ENCODE assay signal across 12 cellular contexts in genomic region chr7:42910306-42910705, GRCh38. TPM values are rescaled to one million over a fixed set of nuclear protein-coding genes. Genes with fewer than 3 reads are reported as not detected.
DNase-seq lines count a peak whose midpoint lies in the region; ATAC-seq and TF ChIP-seq lines count a peak whose summit lies in the region.
"Had no signal": no experiment of that assay in that cellular context is flagged by ENCODE, and none has a peak within 500 bp of the region (broad histone marks: within the 10 kb centered on the region; RNA-seq: fewer than 3 reads in every experiment).

No MANE protein-coding gene starts in this region.

- intact Hi-C loops in activated B cell treated with CpG ODN at 0.5 μM for 24 hours (cut with micrococcal nuclease) = no loop called here
- intact Hi-C loops in esophagus muscularis mucosa (cut with DNase I) = no loop called here

- no peaks in the 10 kb centered on the region for H3K27me3 ChIP-seq in smooth muscle cell (ENCODE audit: low read depth)
- no peaks in the 10 kb centered on the region for H3K27me3 ChIP-seq in esophagus muscularis mucosa
- H3K27me3 ChIP-seq: foreskin keratinocyte, tibial artery had no signal

- POLR2A ChIA-PET in activated B cell treated with CpG ODN at 0.5 μM for 24 hours (lab: Charles Lee) = interaction anchor here (1.3 to 1.4 kb wide), 2 partner anchors 9 to 22 kb away, joined by 3 to 8 read pairs; partner anchors contain the start of genes MRPL32 and PSMA2

- peaks cover 29% of the 10 kb centered on the region for H3K36me3 Mint-ChIP-seq in activated naive CD4-positive, alpha-beta T cell treated with anti-CD3 and anti-CD28 coated beads, Interleukin-2, amount 10 ng/mL, durations not matched to agents 7 days and 5 days
- peaks cover 9% of the 10 kb centered on the region for H3K36me3 Mint-ChIP-seq in activated B cell treated with CpG ODN at 0.5 μM for 24 hours (ENCODE audit: low read depth)

- no peaks in the 10 kb centered on the region for H3K9me3 Mint-ChIP-seq in activated naive CD4-positive, alpha-beta T cell treated with anti-CD3 and anti-CD28 coated beads, Interleukin-2, amount 10 ng/mL, durations not matched to agents 7 days and 5 days
- no peaks in the 10 kb centered on the region for H3K9me3 Mint-ChIP-seq in activated B cell treated with CpG ODN at 0.5 μM for 24 hours

- H3K27ac Mint-ChIP-seq in activated naive CD4-positive, alpha-beta T cell treated with anti-CD3 and anti-CD28 coated beads, Interleukin-2, amount 10 ng/mL, durations not matched to agents 7 days and 5 days = peak overlapping the region; percentile 43
- H3K27ac Mint-ChIP-seq in activated B cell treated with CpG ODN at 0.5 μM for 24 hours = no peak overlapping the region

- H3K4me2 ChIP-seq in smooth muscle cell = peak overlapping the region; percentile 91

- no peak for TF ChIP-seq POLR2A in esophagus muscularis mucosa (IDR thresholded peaks at IDR 0.05; ENCODE audit: low read depth)

- ATAC-seq in activated B cell treated with CpG ODN at 0.5 μM for 24 hours (ENCODE audit: low read depth) = no peak
- ATAC-seq: foreskin keratinocyte, left lobe of liver had no signal

- H3K4me3 ChIP-seq in smooth muscle cell (no peak overlapping the region), esophagus muscularis mucosa (no peak overlapping the region)

- H2AFZ ChIP-seq in smooth muscle cell (ENCODE audit: low read depth) = no peak overlapping the region

- H3K9me3 ChIP-seq in smooth muscle cell (replicated peaks; ENCODE audit: low read depth) (no peaks in the 10 kb centered on the region), esophagus muscularis mucosa (no peaks in the 10 kb centered on the region)
- H3K9me3 ChIP-seq: tibial artery had no signal

- H3F3A ChIP-seq in smooth muscle cell (ENCODE audit: low read depth) = peaks cover 11% of the 10 kb centered on the region

- H3K4me1 Mint-ChIP-seq in activated naive CD4-positive, alpha-beta T cell treated with anti-CD3 and anti-CD28 coated beads, Interleukin-2, amount 10 ng/mL, durations not matched to agents 7 days and 5 days = peaks cover 50% of the 10 kb centered on the region
- H3K4me1 Mint-ChIP-seq in activated B cell treated with CpG ODN at 0.5 μM for 24 hours = peaks cover 39% of the 10 kb centered on the region

- H3K4me3 Mint-ChIP-seq in activated naive CD4-positive, alpha-beta T cell treated with anti-CD3 and anti-CD28 coated beads, Interleukin-2, amount 10 ng/mL, durations not matched to agents 7 days and 5 days = peak overlapping the region; percentile 90
- peak overlapping the region; percentile 91 for H3K4me3 Mint-ChIP-seq in activated B cell treated with CpG ODN at 0.5 μM for 24 hours

- no peak overlapping the region for H3K9ac ChIP-seq in smooth muscle cell (ENCODE audit: low read depth)

- H3K36me3 ChIP-seq in smooth muscle cell (ENCODE audit: low read depth) (no peaks in the 10 kb centered on the region), esophagus muscularis mucosa (peaks cover 0 to 7% (median 0%) of the 10 kb centered on the region in 4 donors)

- 100% methylated on average over 2 of the region's 2 CpGs for WGBS in smooth muscle cell (ENCODE audit: low lambda C conversion rate)
- WGBS in esophagus muscularis mucosa = 86% methylated on average over 2 of the region's 2 CpGs

- H3K4me1 ChIP-seq in smooth muscle cell (ENCODE audit: low read depth) (peaks cover 23% of the 10 kb centered on the region), esophagus muscularis mucosa (peaks cover 12 to 37% (median 16%) of the 10 kb centered on the region in 4 donors)

- no peak for TF ChIP-seq EP300 in esophagus muscularis mucosa (IDR thresholded peaks at IDR 0.05)

- no peaks in the 10 kb centered on the region for H3K27me3 Mint-ChIP-seq in activated naive CD4-positive, alpha-beta T cell treated with anti-CD3 and anti-CD28 coated beads, Interleukin-2, amount 10 ng/mL, durations not matched to agents 7 days and 5 days
- H3K27me3 Mint-ChIP-seq in activated B cell treated with CpG ODN at 0.5 μM for 24 hours = no peaks in the 10 kb centered on the region

- H4K20me1 ChIP-seq in smooth muscle cell (ENCODE audit: low read depth) = no peaks in the 10 kb centered on the region

- H3K79me2 ChIP-seq in smooth muscle cell (ENCODE audit: low read depth) = peaks cover 6% of the 10 kb centered on the region

- no peak for DNase-seq in activated naive CD4-positive, alpha-beta T cell treated with anti-CD3 and anti-CD28 coated beads, Interleukin-2, amount 10 ng/mL, durations not matched to agents 7 days and 5 days
- DNase-seq in activated naive CD4-positive, alpha-beta T cell treated with anti-CD3 and anti-CD28 coated beads, Interleukin-2, amount 50 U/mL, for 16 hours = no peak
- DNase-seq in activated B cell treated with CpG ODN at 0.5 μM for 24 hours = no peak
- DNase-seq in hippocampal formation (lab: John Stamatoyannopoulos, UW) = peak; percentile 19 to 36
- DNase-seq in smooth muscle cell (lab: John Stamatoyannopoulos, UW; ENCODE audit: unreplicated experiment) = no peak
- no peak for DNase-seq in esophagus muscularis mucosa (ENCODE audit: extremely low spot score)
- DNase-seq in Kasumi-1 (lab: John Stamatoyannopoulos, UW) = no peak
- DNase-seq in activated CD4-positive, CD25-positive, alpha-beta regulatory T cell treated with anti-CD3 and anti-CD28 coated beads, Interleukin-2, amount 50 U/mL, for 72 hours = no peak
- DNase-seq: foreskin keratinocyte, NCI-H2029, tibial artery had no signal

- H3K27ac ChIP-seq in smooth muscle cell (ENCODE audit: low read depth) = no peak overlapping the region
- no peak overlapping the region for H3K27ac ChIP-seq in esophagus muscularis mucosa (replicated peaks in 1 of 4)
- H3K27ac ChIP-seq: foreskin keratinocyte had no signal

- CTCF ChIA-PET in activated naive CD4-positive, alpha-beta T cell treated with anti-CD3 and anti-CD28 coated beads, Interleukin-2, amount 10 ng/mL, durations not matched to agents 7 days and 5 days (lab: Charles Lee) = interaction anchor here (2.0 kb wide), 1 partner anchor 31 kb away, joined by 5 read pairs; no protein-coding TSS in a partner anchor
- CTCF ChIA-PET in activated B cell treated with CpG ODN at 0.5 μM for 24 hours (lab: Charles Lee) = interaction anchor here (1.2 to 1.7 kb wide), 3 partner anchors 21 to 790 kb away, joined by 3 to 4 read pairs (median 3); no protein-coding TSS in a partner anchor

- TF ChIP-seq CTCF in activated B cell treated with CpG ODN at 0.5 μM for 24 hours (IDR thresholded peaks at IDR 0.05) = no peak
- TF ChIP-seq CTCF in smooth muscle cell (IDR thresholded peaks at IDR 0.05; ENCODE audit: borderline replicate concordance, insufficient read depth, poor library complexity, severe bottlenecking) = no peak
- TF ChIP-seq CTCF in esophagus muscularis mucosa (IDR thresholded peaks at IDR 0.05) = no peak

RNA-seq across cellular contexts. Expression of gene C7orf25, which starts 1.6 kb away (rescaled TPM):
- total RNA-seq in activated B cell treated with CpG ODN at 0.5 μM for 24 hours (4.5 and 5.5 TPM in 2 replicates), smooth muscle cell (5.0 and 7.4 TPM in 2 replicates), esophagus muscularis mucosa (10 to 100 TPM in 3 of 4 donors, 1 to 10 TPM in 1; 4.6 to 13.0 (median 11.7) TPM)
- polyA plus RNA-seq in smooth muscle cell = 1.9 and 2.2 TPM in 2 replicates

RNA-seq across cellular contexts. Expression of gene PSMA2, which starts 21.7 kb away (rescaled TPM):
- total RNA-seq in activated B cell treated with CpG ODN at 0.5 μM for 24 hours (88.1 and 109 TPM in 2 replicates), smooth muscle cell (178 and 180 TPM in 2 replicates), esophagus muscularis mucosa (10 to 100 TPM; 29.7 to 73.5 (median 57.7) TPM)
- polyA plus RNA-seq in smooth muscle cell = 246 and 271 TPM in 2 replicates

RNA-seq across cellular contexts. Expression of gene MRPL32, which starts 21.9 kb away (rescaled TPM):
- 38.8 and 39.5 TPM in 2 replicates for total RNA-seq in activated B cell treated with CpG ODN at 0.5 μM for 24 hours
- total RNA-seq in smooth muscle cell = 76.7 and 82.1 TPM in 2 replicates
- polyA plus RNA-seq in smooth muscle cell = 59.7 and 69.8 TPM in 2 replicates
- 10 to 100 TPM; 40.5 to 63.3 (median 45.8) TPM for total RNA-seq in esophagus muscularis mucosa

Comparison
In these comparisons a context has a peak if more than half of its experiments do, and no peak if none do; other contexts are left out.
1. DNase-seq: peak in hippocampal formation (2 of 2); none in activated naive CD4-positive, alpha-beta T cell treated with anti-CD3 and anti-CD28 coated beads, Interleukin-2, amount 10 ng/mL, durations not matched to agents 7 days and 5 days (single experiment), activated naive CD4-positive, alpha-beta T cell treated with anti-CD3 and anti-CD28 coated beads, Interleukin-2, amount 50 U/mL, for 16 hours (single experiment), activated B cell treated with CpG ODN at 0.5 μM for 24 hours (single experiment), smooth muscle cell (single experiment), esophagus muscularis mucosa (single experiment), Kasumi-1 (0 of 2) and activated CD4-positive, CD25-positive, alpha-beta regulatory T cell treated with anti-CD3 and anti-CD28 coated beads, Interleukin-2, amount 50 U/mL, for 72 hours (single experiment).